1 cellular context compared by ENCODE assay signal in genomic region chr12:45292486-45293195, GRCh38.
TF ChIP-seq lines count a peak whose summit lies in the region.

No MANE protein-coding gene starts in this region.

TF ChIP-seq in WTC11, 78 proteins besides CTCF, POLR2A, EP300 and RAD21 (continued from another document):
- TF ChIP-seq USF2 (CRISPR knock-in tag; IDR thresholded peaks at IDR 0.05) (no peak), ELF4 (CRISPR knock-in tag; IDR thresholded peaks at IDR 0.05; ENCODE audit: low read depth) (no peak), CDX4 (CRISPR knock-in tag; IDR thresholded peaks at IDR 0.05; ENCODE audit: borderline replicate concordance) (no peak), MYBL2 (CRISPR knock-in tag; IDR thresholded peaks at IDR 0.05) (no peak)
TF ChIP-seq in WTC11: peak in this region for 0.
